Comparison of ENCODE assay signal across 26 cellular contexts in genomic region chr1:166170726-166171125, GRCh38. TPM values are rescaled to one million over a fixed set of nuclear protein-coding genes. Genes with fewer than 3 reads are reported as not detected.
DNase-seq lines count a peak whose midpoint lies in the region; ATAC-seq, FAIRE-seq and TF ChIP-seq lines count a peak whose summit lies in the region.
"Had no signal": no experiment of that assay in that cellular context is flagged by ENCODE, and none has a peak within 500 bp of the region (broad histone marks: within the 10 kb centered on the region; RNA-seq: fewer than 3 reads in every experiment).

No MANE protein-coding gene starts in this region.

- H3K27me3 Mint-ChIP-seq in activated CD4-positive, alpha-beta T cell treated with anti-CD3 and anti-CD28 coated beads, Interleukin-2, amount 10 ng/mL, durations not matched to agents 24 days and 14 days, result peaks cover 17% of the 10 kb centered on the region
- peaks cover 10% of the 10 kb centered on the region for H3K27me3 Mint-ChIP-seq in activated T-helper 17 cell treated with anti-CD3 and anti-CD28 coated beads, Interleukin-2, amount 50 U/mL, for 72 hours

- H3K27ac Mint-ChIP-seq in activated CD4-positive, alpha-beta T cell treated with anti-CD3 and anti-CD28 coated beads, Interleukin-2, amount 10 ng/mL, durations not matched to agents 24 days and 14 days, result peak overlapping the region; percentile 70
- no peak overlapping the region for H3K27ac Mint-ChIP-seq in activated T-helper 17 cell treated with anti-CD3 and anti-CD28 coated beads, Interleukin-2, amount 50 U/mL, for 72 hours
- H3K27ac Mint-ChIP-seq: CD4-positive, alpha-beta memory T cell; naive thymus-derived CD8-positive, alpha-beta T cell had no signal

- no peak for TF ChIP-seq POLR2A in GM12891 (IDR thresholded peaks at IDR 0.05; ENCODE audit: low read depth, low read length)

- peak overlapping the region; percentile 20 for H3K4me3 Mint-ChIP-seq in activated CD4-positive, alpha-beta T cell treated with anti-CD3 and anti-CD28 coated beads, Interleukin-2, amount 10 ng/mL, durations not matched to agents 24 days and 14 days
- H3K4me3 Mint-ChIP-seq in activated T-helper 17 cell treated with anti-CD3 and anti-CD28 coated beads, Interleukin-2, amount 50 U/mL, for 72 hours, result no peak overlapping the region
- H3K4me3 Mint-ChIP-seq: CD4-positive, alpha-beta memory T cell; naive thymus-derived CD8-positive, alpha-beta T cell had no signal

- intact Hi-C loops in activated CD4-positive, alpha-beta T cell treated with anti-CD3 and anti-CD28 coated beads, Interleukin-2, amount 10 ng/mL, durations not matched to agents 24 days and 14 days (cut with micrococcal nuclease), result loop anchor here (2.0 to 10.0 kb wide), 4 partner anchors 90 to 576 kb away; no protein-coding TSS in a partner anchor
- intact Hi-C loops in cardiac septum (cut with DNase I), result no loop called here

- FAIRE-seq in GM12891 (lab: Jason Lieb, UNC), result peak; percentile 50
- FAIRE-seq: H1, HTR-8/SVneo, K562 had no signal

- peak; percentile 37 for ATAC-seq in activated T-helper 17 cell treated with anti-CD3 and anti-CD28 coated beads, Interleukin-2, amount 50 U/mL, for 72 hours (replicated peaks)
- no peak for ATAC-seq in HG03460 (IDR thresholded peaks at IDR 0.05; ENCODE audit: unreplicated experiment)
- ATAC-seq: K562; left ventricle myocardium superior; naive thymus-derived CD8-positive, alpha-beta T cell had no signal

- no peaks in the 10 kb centered on the region for H3K36me3 Mint-ChIP-seq in activated CD4-positive, alpha-beta T cell treated with anti-CD3 and anti-CD28 coated beads, Interleukin-2, amount 10 ng/mL, durations not matched to agents 24 days and 14 days (ENCODE audit: low read depth)
- H3K36me3 Mint-ChIP-seq in activated T-helper 17 cell treated with anti-CD3 and anti-CD28 coated beads, Interleukin-2, amount 50 U/mL, for 72 hours (ENCODE audit: low read depth), result no peaks in the 10 kb centered on the region
- H3K36me3 Mint-ChIP-seq: CD4-positive, alpha-beta memory T cell; naive thymus-derived CD8-positive, alpha-beta T cell had no signal

- no peak for DNase-seq in activated CD4-positive, alpha-beta T cell treated with anti-CD3 and anti-CD28 coated beads, Interleukin-2, amount 10 ng/mL, durations not matched to agents 24 days and 14 days
- no peak for DNase-seq in activated CD4-positive, alpha-beta T cell treated with anti-CD3 and anti-CD28 coated beads, Interleukin-2, amount 50 U/mL, for 1 hour
- DNase-seq in GM12891 (ENCODE audit: insufficient read length, low spot score) (no peak), medulla oblongata (ENCODE audit: extremely low spot score) (peak; percentile 51), retina (no peak), cardiac septum (ENCODE audit: low spot score) (no peak)
- DNase-seq: CD4-positive, alpha-beta memory T cell; cerebellar nuclear complex; glutamatergic neuron; islet precursor cell; left ventricle myocardium superior; midbrain; naive thymus-derived CD8-positive, alpha-beta T cell; NCI-H1092 treated with DMSO at 0.1 percent for 48 hours; NCI-H187 treated with DMSO at 0.1 percent for 48 hours; NCI-H526; NK-92 treated with Interleukin-12 subunit alpha and Interleukin-12 subunit beta, amount 100 ng/mL, for 24 hours; SHP77 treated with DMSO at 0.1 percent for 48 hours; SW 1271; trophoblast cell had no signal

- no peaks in the 10 kb centered on the region for H3K9me3 Mint-ChIP-seq in activated CD4-positive, alpha-beta T cell treated with anti-CD3 and anti-CD28 coated beads, Interleukin-2, amount 10 ng/mL, durations not matched to agents 24 days and 14 days
- H3K9me3 Mint-ChIP-seq in activated T-helper 17 cell treated with anti-CD3 and anti-CD28 coated beads, Interleukin-2, amount 50 U/mL, for 72 hours, result no peaks in the 10 kb centered on the region
- H3K9me3 Mint-ChIP-seq: CD4-positive, alpha-beta memory T cell had no signal

- H3K4me1 Mint-ChIP-seq in activated CD4-positive, alpha-beta T cell treated with anti-CD3 and anti-CD28 coated beads, Interleukin-2, amount 10 ng/mL, durations not matched to agents 24 days and 14 days, result peaks cover 14% of the 10 kb centered on the region
- no peaks in the 10 kb centered on the region for H3K4me1 Mint-ChIP-seq in activated T-helper 17 cell treated with anti-CD3 and anti-CD28 coated beads, Interleukin-2, amount 50 U/mL, for 72 hours

TF ChIP-seq in GM12891, 5 proteins besides CTCF, POLR2A, EP300 and RAD21:
- no peak for TF ChIP-seq POU2F2 (IDR thresholded peaks at IDR 0.05; ENCODE audit: low read depth, low read length)
- no peak for TF ChIP-seq TAF1 (IDR thresholded peaks at IDR 0.05; ENCODE audit: low read depth, low read length)
- TF ChIP-seq PAX5 (IDR thresholded peaks at IDR 0.05; ENCODE audit: insufficient read depth, low read length, severe bottlenecking), result no peak
- no peak for TF ChIP-seq POLR2AphosphoS5 (IDR thresholded peaks at IDR 0.05; ENCODE audit: low read depth, low read length)
- no peak for TF ChIP-seq SPI1 (IDR thresholded peaks at IDR 0.05; ENCODE audit: low read depth, low read length)

RNA-seq across cellular contexts. Expression of gene FAM78B, which starts 3.9 kb away (rescaled TPM):
- 1.6 and 1.9 TPM in 2 replicates for total RNA-seq in activated CD4-positive, alpha-beta T cell treated with anti-CD3 and anti-CD28 coated beads, Interleukin-2, amount 10 ng/mL, durations not matched to agents 24 days and 14 days
- polyA plus RNA-seq in GM12891 (2012; ENCODE audit: low read depth, missing spikeins), result 0.51 TPM
- under 1 TPM; 0.16 to 0.54 TPM for total RNA-seq in activated T-helper 17 cell treated with anti-CD3 and anti-CD28 coated beads, Interleukin-2, amount 50 U/mL, for 72 hours
- 2.7 TPM for total RNA-seq in cardiac septum
- total RNA-seq: M059J had no signal
